ENCODE assay signal across 14 cellular contexts in the genomic region with DNA sequence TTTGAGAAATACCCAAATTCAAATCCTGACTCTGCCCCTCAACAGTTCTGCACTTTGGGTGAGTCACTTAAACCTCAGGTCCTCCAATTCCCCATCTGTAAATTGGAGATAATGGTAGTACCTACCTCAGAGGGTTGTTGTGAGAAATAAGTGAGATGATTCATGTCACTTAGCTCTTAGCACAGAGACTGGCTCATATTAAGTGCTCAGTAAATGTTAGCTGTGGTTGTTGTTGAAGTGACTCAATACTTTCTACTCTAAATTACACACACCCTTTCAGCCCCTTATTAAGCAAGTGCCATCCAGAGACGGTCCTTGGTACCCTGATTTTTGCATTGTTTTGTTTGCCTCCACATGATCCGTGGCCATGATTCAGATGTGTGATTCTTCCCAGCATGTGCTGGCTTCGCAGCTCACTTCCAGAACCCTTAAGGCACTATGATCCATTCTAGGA. TPM values are rescaled to one million over a fixed set of nuclear protein-coding genes. Genes with fewer than 3 reads are reported as not detected.
DNase-seq lines count a peak whose midpoint lies in the region; ATAC-seq and TF ChIP-seq lines count a peak whose summit lies in the region.
"Had no signal": no experiment of that assay in that cellular context is flagged by ENCODE, and none has a peak within 500 bp of the region (broad histone marks: within the 10 kb centered on the region; RNA-seq: fewer than 3 reads in every experiment).

No MANE protein-coding gene starts in this region.

- no peak for TF ChIP-seq RAD21 in HCT116 (IDR thresholded peaks at IDR 0.05; ENCODE audit: low read depth)

- intact Hi-C loops in HCT116 (cut with micrococcal nuclease) (no loop called here), colonic mucosa (cut with DNase I) (no loop called here), Calu3 (cut with micrococcal nuclease; ENCODE audit: unreplicated experiment) (no loop called here)

- H3K79me2 ChIP-seq in HCT116 (ENCODE audit: insufficient read depth, low read length): peaks cover 60% of the 10 kb centered on the region

- DNase-seq in HCT116 (ENCODE audit: low read depth, low spot score) (peak; percentile 39), NCI-H69 (lab: John Stamatoyannopoulos, UW) (peak; percentile 17), colonic mucosa (no peak), renal cortical epithelial cell (ENCODE audit: low read depth) (peak; percentile 71), Calu3 (no peak)
- DNase-seq: NCI-H2107, testis had no signal

- no TSS peak for BruUV-seq in HCT116 (replicated peaks; lab: Mats Ljungman, UMichigan)
- BruUV-seq in Calu3 (replicated peaks; lab: Mats Ljungman, UMichigan): no TSS peak

- no peaks in the 10 kb centered on the region for H3K27me3 ChIP-seq in HCT116 (ENCODE audit: insufficient read depth, low read length)
- H3K27me3 ChIP-seq in colonic mucosa: no peaks in the 10 kb centered on the region
- H3K27me3 ChIP-seq: right atrium auricular region, testis had no signal

- no peaks in the 10 kb centered on the region for H3K36me3 ChIP-seq in HCT116 (ENCODE audit: control insufficient read depth in 1 of 2, insufficient read depth in 2 of 2, low read length in 2 of 2)
- H3K36me3 ChIP-seq in colonic mucosa: no peaks in the 10 kb centered on the region
- H3K36me3 ChIP-seq: right atrium auricular region had no signal

- H3K4me2 ChIP-seq in HCT116 (ENCODE audit: low read length): peak overlapping the region; percentile 84

- H3K4me1 ChIP-seq in HCT116 (ENCODE audit: control insufficient read depth in 1 of 2, insufficient read depth in 2 of 2, low read length in 2 of 2) (peaks cover 65 to 98% of the 10 kb centered on the region in 2 experiments), colonic mucosa (peaks cover 2% of the 10 kb centered on the region)

- H3K9me2 ChIP-seq in HCT116 (ENCODE audit: insufficient read depth): no peaks in the 10 kb centered on the region

- POLR2A ChIA-PET in HCT116 (lab: Charles Lee): interaction anchor here (1.0 kb wide), 1 partner anchor 33 kb away, joined by 4 read pairs; no protein-coding TSS in a partner anchor

- H3K4me3 ChIP-seq in HCT116 (replicated peaks in 1 of 2; ENCODE audit: low read depth in 1 of 2, low read length in 2 of 2) (no peak overlapping the region), colonic mucosa (no peak overlapping the region)
- H3K4me3 ChIP-seq: right atrium auricular region, testis had no signal

- RAD21 ChIA-PET in HCT116 (lab: Charles Lee; ENCODE audit: low non-redundant PET in 1 of 2, low total read pairs in 2 of 2, uncharacterized antibody in 2 of 2, unreplicated experiment in 2 of 2): no interaction called here

- TF ChIP-seq CTCF in HCT116 (IDR thresholded peaks at IDR 0.05 in 2 of 3, conservative IDR thresholded peaks at IDR 0.05 in 1 of 3; ENCODE audit: borderline replicate concordance in 1 of 3, insufficient read depth in 1 of 3, low read depth in 2 of 3, low read length in 2 of 3): no peak
- TF ChIP-seq CTCF in colonic mucosa (IDR thresholded peaks at IDR 0.05): no peak
- no peak for TF ChIP-seq CTCF in Calu3 (IDR thresholded peaks at IDR 0.05; ENCODE audit: unreplicated experiment)

- no peaks in the 10 kb centered on the region for H3K9me3 ChIP-seq in HCT116 (ENCODE audit: control insufficient read depth in 1 of 2, insufficient read depth in 1 of 2, low read depth in 1 of 2, low read length in 2 of 2)
- no peaks in the 10 kb centered on the region for H3K9me3 ChIP-seq in colonic mucosa
- H3K9me3 ChIP-seq: right atrium auricular region, testis had no signal

- peak; percentile 19 for ATAC-seq in HCT116
- ATAC-seq in GM21447 (IDR thresholded peaks at IDR 0.05; ENCODE audit: unreplicated experiment): no peak
- ATAC-seq in HG02642 (IDR thresholded peaks at IDR 0.05; ENCODE audit: poor library complexity, unreplicated experiment): no peak

- no peak overlapping the region for H3K27ac ChIP-seq in HCT116 (ENCODE audit: low read depth, low read length)
- peak overlapping the region; percentile 39 for H3K27ac ChIP-seq in colonic mucosa
- H3K27ac ChIP-seq: right atrium auricular region, RWPE1, testis, VCaP had no signal

- peaks cover 33% of the 10 kb centered on the region for H3K36me3 Mint-ChIP-seq in Calu3 (ENCODE audit: insufficient read depth, unreplicated experiment)
- H3K36me3 Mint-ChIP-seq: IgD-negative memory B cell, immature natural killer cell had no signal

- H3K4me1 Mint-ChIP-seq in Calu3 (ENCODE audit: low read depth, unreplicated experiment): peaks cover 91% of the 10 kb centered on the region
- H3K4me1 Mint-ChIP-seq: immature natural killer cell had no signal

- no peak overlapping the region for H3K9ac ChIP-seq in HCT116 (ENCODE audit: low read length)
- H3K9ac ChIP-seq in colonic mucosa (ENCODE audit: low read depth in 2 of 2, low read length in 2 of 2): peak overlapping the region in 1 of 2 donors; percentile 55

- TF ChIP-seq POLR2A in HCT116 (IDR thresholded peaks at IDR 0.05; ENCODE audit: borderline replicate concordance, extremely low read depth, insufficient read depth, insufficient read length): no peak

- no peak overlapping the region for H3K27ac Mint-ChIP-seq in Calu3 (ENCODE audit: unreplicated experiment)

- H2AFZ ChIP-seq in HCT116 (ENCODE audit: low read depth, low read length, poor library complexity, severe bottlenecking): no peak overlapping the region

- H3K9me3 Mint-ChIP-seq in Calu3 (ENCODE audit: low read depth, unreplicated experiment): no peaks in the 10 kb centered on the region
- H3K9me3 Mint-ChIP-seq: IgD-negative memory B cell had no signal

- H4K20me1 ChIP-seq in HCT116 (ENCODE audit: insufficient read depth): no peaks in the 10 kb centered on the region

- CTCF ChIA-PET in HCT116 (lab: Charles Lee): no interaction called here
- CTCF ChIA-PET in Calu3 (lab: Charles Lee): interaction anchor here (1.0 kb wide), 2 partner anchors 35 to 39 kb away, joined by 3 read pairs; no protein-coding TSS in a partner anchor

- H3K27me3 Mint-ChIP-seq in Calu3 (ENCODE audit: unreplicated experiment): no peaks in the 10 kb centered on the region

- H3K4me3 Mint-ChIP-seq in Calu3 (ENCODE audit: low read depth, unreplicated experiment): no peak overlapping the region
- H3K4me3 Mint-ChIP-seq: IgD-negative memory B cell had no signal

TF ChIP-seq in HCT116, 20 proteins besides CTCF, POLR2A, EP300 and RAD21:
- no peak for TF ChIP-seq POLR2AphosphoS5 (IDR thresholded peaks at IDR 0.05; ENCODE audit: low read depth, low read length)

RNA-seq across cellular contexts. Expression of a gene that starts 5.3 kb away (rescaled TPM):
- 14.3 TPM for total RNA-seq in HCT116 (2021; ENCODE audit: unreplicated experiment)
- polyA plus RNA-seq in HCT116 (2012): 4.5 and 7.1 TPM in 2 replicates
- total RNA-seq in colonic mucosa: 10 to 100 TPM; 58.2 to 59.3 TPM
- 7.6 and 8.1 TPM in 2 replicates for total RNA-seq in renal cortical epithelial cell
- 21.9 and 25.1 TPM in 2 replicates for total RNA-seq in Calu3 (2022)
- polyA plus RNA-seq: IgD-negative memory B cell, immature natural killer cell had no signal

Comparison
In these comparisons a context has a peak if more than half of its experiments do, and no peak if none do; other contexts are left out.
1. DNase-seq: peak in HCT116 (single experiment), NCI-H69 (single experiment) and renal cortical epithelial cell (single experiment); none in colonic mucosa (single experiment) and Calu3 (single experiment).